ENCODE assay signal across 10 cellular contexts in the genomic region with DNA sequence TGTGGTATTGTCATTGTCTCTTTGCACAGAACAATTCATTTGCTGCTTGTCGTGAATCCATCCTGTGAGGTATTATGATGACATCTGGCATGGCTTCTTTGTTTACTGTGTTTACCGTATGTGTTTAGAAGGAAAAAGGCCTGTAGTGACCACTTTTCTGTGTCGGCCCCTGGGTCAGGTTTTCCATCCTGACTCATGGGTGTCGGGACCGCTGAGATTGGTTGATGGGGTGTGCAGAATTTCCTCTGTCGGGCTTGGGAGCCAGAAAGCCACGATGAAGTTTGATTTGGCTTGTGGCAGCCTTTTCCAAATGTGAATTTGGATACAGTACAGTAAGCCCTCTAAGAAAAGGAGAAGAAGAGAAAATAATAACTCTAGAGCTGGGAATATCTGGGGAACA.
A peak's percentile ranks its signal among the peaks of the same experiment; 100 is the strongest.
DNase-seq lines count a peak whose midpoint lies in the region; ATAC-seq lines count a peak whose summit lies in the region.
"Had no signal": no experiment of that assay in that cellular context is flagged by ENCODE, and none has a peak within 500 bp of the region (broad histone marks: within the 10 kb centered on the region; RNA-seq: fewer than 3 reads in every experiment).

No MANE protein-coding gene starts in this region.

- no peaks in the 10 kb centered on the region for H3K27me3 Mint-ChIP-seq in stimulated activated naive CD8-positive, alpha-beta T cell treated with anti-CD3 and anti-CD28 coated beads, Interleukin-15, Interleukin-2, amounts not matched to agents 100 ng/mL and 50 ng/mL, for 24 hours
- H3K27me3 Mint-ChIP-seq in dendritic cell treated with granulocyte-macrophage colony-stimulating factor and Interleukin-4, amounts not matched to agents 40 ng/mL and 50 ng/mL, for 4 days = no peaks in the 10 kb centered on the region

- H3K36me3 ChIP-seq in muscle layer of duodenum (ENCODE audit: control insufficient read depth in 1 of 2, insufficient read depth in 2 of 2, low read length in 2 of 2) (peaks cover 0 to 18% of the 10 kb centered on the region in 2 donors), aorta (ENCODE audit: control insufficient read depth in 1 of 2, insufficient read depth in 2 of 2, low read length in 1 of 2) (no peaks in the 10 kb centered on the region)
- H3K36me3 ChIP-seq: WERI-Rb-1 had no signal

- intact Hi-C loops in dendritic cell treated with granulocyte-macrophage colony-stimulating factor and Interleukin-4, amounts not matched to agents 40 ng/mL and 50 ng/mL, for 4 days (cut with micrococcal nuclease) = no loop called here
- intact Hi-C loops in aorta (cut with DNase I) = loop anchor here in 1 of 2 donors (1.0 to 10.0 kb wide), 3 partner anchors 56 to 112 kb away; no protein-coding TSS in a partner anchor

- H3K4me1 ChIP-seq in muscle layer of duodenum (ENCODE audit: control insufficient read depth in 1 of 2, insufficient read depth in 2 of 2, low read length in 2 of 2) (peaks cover 27 to 29% of the 10 kb centered on the region in 2 donors), aorta (ENCODE audit: control insufficient read depth in 1 of 2, insufficient read depth in 2 of 2, low read length in 2 of 2) (peaks cover 6 to 16% of the 10 kb centered on the region in 2 donors)

- H3K9me3 ChIP-seq in muscle layer of duodenum (ENCODE audit: control insufficient read depth in 1 of 2, low read length in 2 of 2) (no peaks in the 10 kb centered on the region), aorta (ENCODE audit: control insufficient read depth, low read length) (no peaks in the 10 kb centered on the region)

- H3K27ac ChIP-seq in muscle layer of duodenum (ENCODE audit: low read length) (peak overlapping the region; percentile 94), aorta (ENCODE audit: low read depth in 1 of 2, low read length in 2 of 2) (peak overlapping the region; percentile 55 to 99)
- H3K27ac ChIP-seq: WERI-Rb-1 had no signal

- no peaks in the 10 kb centered on the region for H3K9me3 Mint-ChIP-seq in stimulated activated naive CD8-positive, alpha-beta T cell treated with anti-CD3 and anti-CD28 coated beads, Interleukin-15, Interleukin-2, amounts not matched to agents 100 ng/mL and 50 ng/mL, for 24 hours
- no peaks in the 10 kb centered on the region for H3K9me3 Mint-ChIP-seq in dendritic cell treated with granulocyte-macrophage colony-stimulating factor and Interleukin-4, amounts not matched to agents 40 ng/mL and 50 ng/mL, for 4 days

- peak overlapping the region; percentile 86 for H3K27ac Mint-ChIP-seq in stimulated activated naive CD8-positive, alpha-beta T cell treated with anti-CD3 and anti-CD28 coated beads, Interleukin-15, Interleukin-2, amounts not matched to agents 100 ng/mL and 50 ng/mL, for 24 hours
- peak overlapping the region; percentile 80 for H3K27ac Mint-ChIP-seq in dendritic cell treated with granulocyte-macrophage colony-stimulating factor and Interleukin-4, amounts not matched to agents 40 ng/mL and 50 ng/mL, for 4 days

- H3K27me3 ChIP-seq in muscle layer of duodenum (ENCODE audit: low read depth, low read length) (no peaks in the 10 kb centered on the region), aorta (ENCODE audit: control insufficient read depth in 1 of 2, insufficient read depth in 2 of 2, low read length in 1 of 2) (no peaks in the 10 kb centered on the region)

- H3K36me3 Mint-ChIP-seq in stimulated activated naive CD8-positive, alpha-beta T cell treated with anti-CD3 and anti-CD28 coated beads, Interleukin-15, Interleukin-2, amounts not matched to agents 100 ng/mL and 50 ng/mL, for 24 hours (ENCODE audit: low read depth) = no peaks in the 10 kb centered on the region
- H3K36me3 Mint-ChIP-seq in dendritic cell treated with granulocyte-macrophage colony-stimulating factor and Interleukin-4, amounts not matched to agents 40 ng/mL and 50 ng/mL, for 4 days (ENCODE audit: low read depth) = peaks cover 12% of the 10 kb centered on the region

- H3K4me1 Mint-ChIP-seq in stimulated activated naive CD8-positive, alpha-beta T cell treated with anti-CD3 and anti-CD28 coated beads, Interleukin-15, Interleukin-2, amounts not matched to agents 100 ng/mL and 50 ng/mL, for 24 hours (ENCODE audit: low read depth) = peaks cover 53% of the 10 kb centered on the region
- H3K4me1 Mint-ChIP-seq in dendritic cell treated with granulocyte-macrophage colony-stimulating factor and Interleukin-4, amounts not matched to agents 40 ng/mL and 50 ng/mL, for 4 days (ENCODE audit: low read depth) = peaks cover 67% of the 10 kb centered on the region

- DNase-seq in stimulated activated naive CD8-positive, alpha-beta T cell treated with anti-CD3 and anti-CD28 coated beads, Interleukin-15, Interleukin-2, amounts not matched to agents 100 U/mL and 50 U/mL, for 24 hours = no peak
- DNase-seq in aorta (peak; percentile 68 to 85), NCI-H128 (lab: John Stamatoyannopoulos, UW; ENCODE audit: unreplicated experiment) (no peak)
- DNase-seq: DMS153, WERI-Rb-1 had no signal

- ATAC-seq in stimulated activated naive CD8-positive, alpha-beta T cell treated with anti-CD3 and anti-CD28 coated beads, Interleukin-15, Interleukin-2, amounts not matched to agents 100 U/mL and 50 U/mL, for 24 hours = no peak
- ATAC-seq in aorta (ENCODE audit: low FRiP score) (peak; percentile 77), HG02623 (IDR thresholded peaks at IDR 0.05; ENCODE audit: unreplicated experiment) (no peak), GM18873 (IDR thresholded peaks at IDR 0.05; ENCODE audit: low FRiP score, unreplicated experiment) (no peak)

- WGBS in aorta, 2 donors = 1 to 6% methylated on average over 7 of the region's 7 CpGs

- peak overlapping the region; percentile 53 for H3K4me3 Mint-ChIP-seq in stimulated activated naive CD8-positive, alpha-beta T cell treated with anti-CD3 and anti-CD28 coated beads, Interleukin-15, Interleukin-2, amounts not matched to agents 100 ng/mL and 50 ng/mL, for 24 hours
- H3K4me3 Mint-ChIP-seq in dendritic cell treated with granulocyte-macrophage colony-stimulating factor and Interleukin-4, amounts not matched to agents 40 ng/mL and 50 ng/mL, for 4 days = peak overlapping the region; percentile 60

- H3K4me3 ChIP-seq in muscle layer of duodenum (ENCODE audit: low read depth in 1 of 2, low read length in 2 of 2) (peak overlapping the region in 1 of 2 donors; percentile 15), aorta (ENCODE audit: low read length in 2 of 2) (no peak overlapping the region)

Comparison
In these comparisons a context has a peak if more than half of its experiments do, and no peak if none do; other contexts are left out.
1. DNase-seq: peak in aorta (2 of 2); none in stimulated activated naive CD8-positive, alpha-beta T cell treated with anti-CD3 and anti-CD28 coated beads, Interleukin-15, Interleukin-2, amounts not matched to agents 100 U/mL and 50 U/mL, for 24 hours (single experiment) and NCI-H128 (single experiment).